ENCODE assay signal across 12 cellular contexts in genomic region chr11:67645521-67646457, GRCh38. TPM values are rescaled to one million over a fixed set of nuclear protein-coding genes. Genes with fewer than 3 reads are reported as not detected.
DNase-seq lines count a peak whose midpoint lies in the region; ATAC-seq and TF ChIP-seq lines count a peak whose summit lies in the region.
"Had no signal": no experiment of that assay in that cellular context is flagged by ENCODE, and none has a peak within 500 bp of the region (broad histone marks: within the 10 kb centered on the region; RNA-seq: fewer than 3 reads in every experiment).

No MANE protein-coding gene starts in this region.

- H3K9ac ChIP-seq in duodenal mucosa (ENCODE audit: low read depth in 1 of 2, low read length in 2 of 2), result peak overlapping the region; percentile 22 to 40

- H3K4me1 Mint-ChIP-seq in activated naive CD4-positive, alpha-beta T cell treated with anti-CD3 and anti-CD28 coated beads, Interleukin-2, amount 50 U/mL, for 24 hours, result peaks cover 37% of the 10 kb centered on the region
- H3K4me1 Mint-ChIP-seq in stimulated activated naive B cell treated with anti-CD40 and anti-IgM and Interleukin-4, amounts not matched to agents 10 μg/mL and 1 μg/mL and 100 μg/mL, for 72 hours, result peaks cover 53 to 63% of the 10 kb centered on the region in 2 donors
- H3K4me1 Mint-ChIP-seq in MCF 10A (ENCODE audit: insufficient read depth, unreplicated experiment), result no peaks in the 10 kb centered on the region

- no peak overlapping the region for H3K4me3 Mint-ChIP-seq in activated naive CD4-positive, alpha-beta T cell treated with anti-CD3 and anti-CD28 coated beads, Interleukin-2, amount 50 U/mL, for 24 hours
- no peak overlapping the region for H3K4me3 Mint-ChIP-seq in stimulated activated naive B cell treated with anti-CD40 and anti-IgM and Interleukin-4, amounts not matched to agents 10 μg/mL and 1 μg/mL and 100 μg/mL, for 72 hours
- H3K4me3 Mint-ChIP-seq in MCF 10A (ENCODE audit: unreplicated experiment), result no peak overlapping the region

- POLR2A ChIA-PET in MCF 10A (lab: Yijun Ruan, JAX), result interaction anchor here (0.6 kb wide), 1 partner anchor 10 kb away, joined by 3 read pairs; no protein-coding TSS in a partner anchor

- H3K27me3 ChIP-seq in duodenal mucosa (ENCODE audit: control insufficient read depth in 1 of 2, insufficient read depth in 2 of 2, low read length in 2 of 2), result no peaks in the 10 kb centered on the region

- no peak overlapping the region for H3K4me3 ChIP-seq in NB4 (ENCODE audit: low read depth, low read length)
- H3K4me3 ChIP-seq in duodenal mucosa (ENCODE audit: low read depth in 1 of 2, low read length in 2 of 2), result peak overlapping the region; percentile 48 to 50

- TF ChIP-seq POLR2A in NB4 (IDR thresholded peaks at IDR 0.05; ENCODE audit: extremely low read depth, insufficient read length), result no peak

- CTCF ChIA-PET in MCF 10A (lab: Yijun Ruan, JAX), result interaction anchor here (1.2 to 2.9 kb wide), 4 partner anchors 11 to 18 kb away, joined by 4 to 14 read pairs (median 6); no protein-coding TSS in a partner anchor

- peak in 1 of 2 donors; percentile 16 for ATAC-seq in stimulated activated naive B cell treated with anti-CD40 and anti-IgM and Interleukin-4, amounts not matched to agents 10 μg/mL and 1 μg/mL and 100 μg/mL, for 72 hours (replicated peaks)
- no peak for ATAC-seq in HG03520 (IDR thresholded peaks at IDR 0.05; ENCODE audit: unreplicated experiment)

- intact Hi-C loops in MCF 10A (cut with micrococcal nuclease), result no loop called here

- no peak overlapping the region for H3K27ac ChIP-seq in duodenal mucosa (ENCODE audit: low read depth, low read length)
- H3K27ac ChIP-seq: neutrophil had no signal

- H3K27ac Mint-ChIP-seq in activated naive CD4-positive, alpha-beta T cell treated with anti-CD3 and anti-CD28 coated beads, Interleukin-2, amount 50 U/mL, for 24 hours, result peak overlapping the region; percentile 36
- H3K27ac Mint-ChIP-seq in stimulated activated naive B cell treated with anti-CD40 and anti-IgM and Interleukin-4, amounts not matched to agents 10 μg/mL and 1 μg/mL and 100 μg/mL, for 72 hours, result peak overlapping the region; percentile 47
- H3K27ac Mint-ChIP-seq in MCF 10A (ENCODE audit: low read depth, unreplicated experiment), result no peak overlapping the region

- DNase-seq in activated naive CD4-positive, alpha-beta T cell treated with anti-CD3 and anti-CD28 coated beads, Interleukin-2, amount 50 U/mL, for 16 hours, result no peak
- DNase-seq in NB4 (ENCODE audit: low read depth) (peak; percentile 17), hepatic stellate cell (ENCODE audit: low spot score) (no peak), MCF 10A (ENCODE audit: unreplicated experiment) (no peak)
- no peak for DNase-seq in stimulated activated naive B cell treated with anti-CD40 and anti-IgM and Interleukin-4, amounts not matched to agents 10 μg/mL and 1 μg/mL and 100 μg/mL, for 72 hours
- DNase-seq: central memory CD4-positive, alpha-beta T cell; NCI-H1417 treated with DMSO at 0.1 percent for 48 hours; OCI-M1 had no signal

- H3K27me3 Mint-ChIP-seq in activated naive CD4-positive, alpha-beta T cell treated with anti-CD3 and anti-CD28 coated beads, Interleukin-2, amount 50 U/mL, for 24 hours, result no peaks in the 10 kb centered on the region
- no peaks in the 10 kb centered on the region for H3K27me3 Mint-ChIP-seq in stimulated activated naive B cell treated with anti-CD40 and anti-IgM and Interleukin-4, amounts not matched to agents 10 μg/mL and 1 μg/mL and 100 μg/mL, for 72 hours
- no peaks in the 10 kb centered on the region for H3K27me3 Mint-ChIP-seq in MCF 10A (ENCODE audit: insufficient read depth, unreplicated experiment)

- peaks cover 0 to 3% of the 10 kb centered on the region in 2 donors for H3K36me3 ChIP-seq in duodenal mucosa (ENCODE audit: control insufficient read depth in 1 of 2, insufficient read depth in 2 of 2, low read length in 2 of 2)
- H3K36me3 ChIP-seq: neutrophil had no signal

- peaks cover 36 to 46% of the 10 kb centered on the region in 2 donors for H3K4me1 ChIP-seq in duodenal mucosa (ENCODE audit: control insufficient read depth in 1 of 2, insufficient read depth in 2 of 2, low read length in 2 of 2)

- no peaks in the 10 kb centered on the region for H3K9me3 Mint-ChIP-seq in activated naive CD4-positive, alpha-beta T cell treated with anti-CD3 and anti-CD28 coated beads, Interleukin-2, amount 50 U/mL, for 24 hours
- no peaks in the 10 kb centered on the region for H3K9me3 Mint-ChIP-seq in stimulated activated naive B cell treated with anti-CD40 and anti-IgM and Interleukin-4, amounts not matched to agents 10 μg/mL and 1 μg/mL and 100 μg/mL, for 72 hours
- H3K9me3 Mint-ChIP-seq in MCF 10A (ENCODE audit: unreplicated experiment), result no peaks in the 10 kb centered on the region

- H3K36me3 Mint-ChIP-seq in activated naive CD4-positive, alpha-beta T cell treated with anti-CD3 and anti-CD28 coated beads, Interleukin-2, amount 50 U/mL, for 24 hours, result no peaks in the 10 kb centered on the region
- peaks cover 0 to 3% of the 10 kb centered on the region in 2 donors for H3K36me3 Mint-ChIP-seq in stimulated activated naive B cell treated with anti-CD40 and anti-IgM and Interleukin-4, amounts not matched to agents 10 μg/mL and 1 μg/mL and 100 μg/mL, for 72 hours
- no peaks in the 10 kb centered on the region for H3K36me3 Mint-ChIP-seq in MCF 10A (ENCODE audit: insufficient read depth, unreplicated experiment)

- BruUV-seq in MCF 10A (replicated peaks; lab: Mats Ljungman, UMichigan), result no TSS peak

- no peaks in the 10 kb centered on the region for H3K9me3 ChIP-seq in duodenal mucosa (ENCODE audit: control insufficient read depth in 1 of 2, low read length in 2 of 2)
- H3K9me3 ChIP-seq: neutrophil had no signal

- no peak for TF ChIP-seq CTCF in NB4 (IDR thresholded peaks at IDR 0.05; ENCODE audit: low read depth, low read length)
- no peak for TF ChIP-seq CTCF in MCF 10A (IDR thresholded peaks at IDR 0.05; ENCODE audit: unreplicated experiment)

RNA-seq across cellular contexts. Expression of gene ACY3, which starts 4.7 kb away (rescaled TPM):
- not detected in 2 replicates for total RNA-seq in MCF 10A (2022)

RNA-seq across cellular contexts. Expression of gene TBX10, which starts 6.2 kb away (rescaled TPM):
- not detected in 2 replicates for total RNA-seq in MCF 10A (2022)

RNA-seq across cellular contexts. Expression of gene NUDT8, which starts 16.1 kb away (rescaled TPM):
- 3.6 and 6.9 TPM in 2 replicates for total RNA-seq in MCF 10A (2022)

RNA-seq across cellular contexts. Expression of gene ALDH3B2, which starts 28.6 kb away (rescaled TPM):
- total RNA-seq in MCF 10A (2022), result not detected in 2 replicates

RNA-seq across cellular contexts. Expression of gene NDUFV1, which starts 39.1 kb away (rescaled TPM):
- total RNA-seq in MCF 10A (2022), result 158 and 223 TPM in 2 replicates
